ENCODE assay signal across 16 cellular contexts in the genomic region with DNA sequence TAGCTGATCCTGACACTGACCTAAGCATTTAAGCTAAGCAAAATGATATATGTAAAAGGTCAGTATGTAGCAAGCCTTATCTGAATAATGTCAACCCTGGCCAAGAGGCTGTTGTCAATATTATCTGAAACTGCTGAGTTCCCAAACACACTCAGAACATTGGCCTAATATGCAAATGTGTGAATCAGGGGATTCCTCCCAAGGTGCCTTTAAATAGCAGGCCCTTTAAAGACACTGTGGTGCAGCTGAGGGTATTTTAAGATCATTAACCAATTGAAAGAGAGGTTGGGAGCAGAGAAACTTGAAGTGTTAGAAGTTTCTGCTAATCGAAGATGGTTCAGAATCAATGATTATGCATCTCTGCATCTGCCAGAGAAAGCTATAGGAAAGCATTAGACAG.
DNase-seq lines count a peak whose midpoint lies in the region; ATAC-seq and TF ChIP-seq lines count a peak whose summit lies in the region.
"Had no signal": no experiment of that assay in that cellular context is flagged by ENCODE, and none has a peak within 500 bp of the region (broad histone marks: within the 10 kb centered on the region; RNA-seq: fewer than 3 reads in every experiment).

No MANE protein-coding gene starts in this region.

- H3K27ac ChIP-seq in KMS-11 (peak overlapping the region; percentile 22; the same call in 1 of the 2 replicates), neural progenitor cell (no peak overlapping the region), smooth muscle cell (ENCODE audit: low read depth) (no peak overlapping the region)
- H3K27ac ChIP-seq: thyroid gland had no signal

- H3F3A ChIP-seq in neural progenitor cell (ENCODE audit: low read depth): no peaks in the 10 kb centered on the region
- no peaks in the 10 kb centered on the region for H3F3A ChIP-seq in smooth muscle cell (ENCODE audit: low read depth)

- H3K4me1 ChIP-seq in KMS-11 (ENCODE audit: low read depth, poor library complexity, severe bottlenecking): peaks cover 41% of the 10 kb centered on the region
- H3K4me1 ChIP-seq in neural progenitor cell: no peaks in the 10 kb centered on the region
- no peaks in the 10 kb centered on the region for H3K4me1 ChIP-seq in smooth muscle cell (ENCODE audit: low read depth)
- H3K4me1 ChIP-seq: thyroid gland had no signal

- H3K27me3 ChIP-seq in KMS-11 (ENCODE audit: insufficient read depth, low read depth) (no peaks in the 10 kb centered on the region), neural progenitor cell (no peaks in the 10 kb centered on the region), smooth muscle cell (ENCODE audit: low read depth) (no peaks in the 10 kb centered on the region)
- H3K27me3 ChIP-seq: thyroid gland had no signal

- no peaks in the 10 kb centered on the region for H3K36me3 Mint-ChIP-seq in neural progenitor cell
- H3K36me3 Mint-ChIP-seq: activated naive CD4-positive, alpha-beta T cell treated with anti-CD3 and anti-CD28 coated beads, Interleukin-2, amount 50 U/mL, for 24 hours had no signal

- ATAC-seq in GM18517 (IDR thresholded peaks at IDR 0.05; ENCODE audit: unreplicated experiment): peak; percentile 51
- ATAC-seq in GM21367 (IDR thresholded peaks at IDR 0.05; ENCODE audit: unreplicated experiment): peak; percentile 80
- ATAC-seq in HG02798 (IDR thresholded peaks at IDR 0.05; ENCODE audit: poor library complexity, unreplicated experiment): peak; percentile 80
- ATAC-seq: left colon had no signal

- WGBS in smooth muscle cell (ENCODE audit: low lambda C conversion rate): 89% methylated on average over 1 of the region's 1 CpG

- H4K20me1 ChIP-seq in KMS-11 (ENCODE audit: insufficient read depth) (no peaks in the 10 kb centered on the region), neural progenitor cell (ENCODE audit: low read depth) (no peaks in the 10 kb centered on the region), smooth muscle cell (ENCODE audit: low read depth) (no peaks in the 10 kb centered on the region)

- peak overlapping the region; percentile 66 for H3K4me2 ChIP-seq in KMS-11
- H3K4me2 ChIP-seq in neural progenitor cell: no peak overlapping the region
- no peak overlapping the region for H3K4me2 ChIP-seq in smooth muscle cell

- no peak overlapping the region for H3K4me3 Mint-ChIP-seq in neural progenitor cell
- H3K4me3 Mint-ChIP-seq: activated naive CD4-positive, alpha-beta T cell treated with anti-CD3 and anti-CD28 coated beads, Interleukin-2, amount 50 U/mL, for 24 hours had no signal

- TF ChIP-seq CTCF in KMS-11 (conservative IDR thresholded peaks at IDR 0.05; ENCODE audit: low read depth, low read length) (no peak), neural progenitor cell (IDR thresholded peaks at IDR 0.05) (no peak), smooth muscle cell (IDR thresholded peaks at IDR 0.05; ENCODE audit: borderline replicate concordance, insufficient read depth, poor library complexity, severe bottlenecking) (no peak)

- no peak overlapping the region for H3K27ac Mint-ChIP-seq in neural progenitor cell
- H3K27ac Mint-ChIP-seq: activated naive CD4-positive, alpha-beta T cell treated with anti-CD3 and anti-CD28 coated beads, Interleukin-2, amount 50 U/mL, for 24 hours had no signal

- no peak for DNase-seq in neural progenitor cell (ENCODE audit: low spot score)
- no peak for DNase-seq in NCI-H1417 treated with DMSO at 0.1 percent for 48 hours (lab: John Stamatoyannopoulos, UW)
- no peak for DNase-seq in SW480 (ENCODE audit: low spot score)
- no peak for DNase-seq in smooth muscle cell (lab: John Stamatoyannopoulos, UW; ENCODE audit: unreplicated experiment)
- DNase-seq: hypothalamus, IMR-90, left colon, NCI-H1092, NCI-H446 treated with DMSO at 0.1 percent for 48 hours, SW 1271, thyroid gland had no signal

- H3K36me3 ChIP-seq in KMS-11 (ENCODE audit: insufficient read depth): no peaks in the 10 kb centered on the region
- H3K36me3 ChIP-seq in neural progenitor cell: no peaks in the 10 kb centered on the region
- H3K36me3 ChIP-seq in smooth muscle cell (ENCODE audit: low read depth): no peaks in the 10 kb centered on the region
- H3K36me3 ChIP-seq: thyroid gland had no signal

- H3K9me3 Mint-ChIP-seq in neural progenitor cell: no peaks in the 10 kb centered on the region
- H3K9me3 Mint-ChIP-seq: activated naive CD4-positive, alpha-beta T cell treated with anti-CD3 and anti-CD28 coated beads, Interleukin-2, amount 50 U/mL, for 24 hours had no signal

- H3K79me2 ChIP-seq in KMS-11 (ENCODE audit: insufficient read depth, low read depth) (no peaks in the 10 kb centered on the region), neural progenitor cell (ENCODE audit: low read depth) (no peaks in the 10 kb centered on the region), smooth muscle cell (ENCODE audit: low read depth) (no peaks in the 10 kb centered on the region)

- H3K9me3 ChIP-seq in neural progenitor cell (ENCODE audit: low read depth) (no peaks in the 10 kb centered on the region), smooth muscle cell (replicated peaks; ENCODE audit: low read depth) (no peaks in the 10 kb centered on the region)
- H3K9me3 ChIP-seq: thyroid gland had no signal

- H2AFZ ChIP-seq in KMS-11 (ENCODE audit: low read depth): no peak overlapping the region
- no peak overlapping the region for H2AFZ ChIP-seq in neural progenitor cell (replicated peaks)
- no peak overlapping the region for H2AFZ ChIP-seq in smooth muscle cell (ENCODE audit: low read depth)

- H3K4me1 Mint-ChIP-seq in neural progenitor cell: no peaks in the 10 kb centered on the region
- H3K4me1 Mint-ChIP-seq: activated naive CD4-positive, alpha-beta T cell treated with anti-CD3 and anti-CD28 coated beads, Interleukin-2, amount 50 U/mL, for 24 hours had no signal

- peaks cover 5% of the 10 kb centered on the region for H3K27me3 Mint-ChIP-seq in neural progenitor cell (ENCODE audit: insufficient read depth, low read depth)

- H3K4me3 ChIP-seq in KMS-11 (IDR thresholded peaks at IDR 0.05; ENCODE audit: insufficient read depth, low read depth, low read length): no peak overlapping the region
- no peak overlapping the region for H3K4me3 ChIP-seq in neural progenitor cell
- H3K4me3 ChIP-seq in smooth muscle cell: no peak overlapping the region
- H3K4me3 ChIP-seq: thyroid gland had no signal

- H3K9ac ChIP-seq in KMS-11 (no peak overlapping the region), neural progenitor cell (no peak overlapping the region), smooth muscle cell (ENCODE audit: low read depth) (no peak overlapping the region)
